Comparison of ENCODE assay signal across 20 cellular contexts in genomic region chr10:60147025-60147424, GRCh38.
A peak's percentile ranks its signal among the peaks of the same experiment; 100 is the strongest.
DNase-seq lines count a peak whose midpoint lies in the region; ATAC-seq and TF ChIP-seq lines count a peak whose summit lies in the region.
"Had no signal": no experiment of that assay in that cellular context is flagged by ENCODE, and none has a peak within 500 bp of the region (broad histone marks: within the 10 kb centered on the region; RNA-seq: fewer than 3 reads in every experiment).

No MANE protein-coding gene starts in this region.

- no peak overlapping the region for H3K4me2 ChIP-seq in neural progenitor cell

- no peaks in the 10 kb centered on the region for H3K79me2 ChIP-seq in neural progenitor cell (ENCODE audit: low read depth)

- H3K9ac ChIP-seq in neural progenitor cell: no peak overlapping the region

- H3K9me3 Mint-ChIP-seq in neural progenitor cell: peaks cover 2% of the 10 kb centered on the region
- peaks cover 2% of the 10 kb centered on the region for H3K9me3 Mint-ChIP-seq in activated T-cell treated with anti-CD3 and anti-CD28 coated beads, Interleukin-2, amount 50 U/mL, for 24 hours
- no peaks in the 10 kb centered on the region for H3K9me3 Mint-ChIP-seq in activated CD8-positive, alpha-beta memory T cell treated with anti-CD3 and anti-CD28 coated beads, Interleukin-2, amount 10 ng/mL, durations not matched to agents 7 days and 5 days (ENCODE audit: low read depth)
- H3K9me3 Mint-ChIP-seq: HFFc6 had no signal

- TF ChIP-seq CTCF in body of pancreas (IDR thresholded peaks at IDR 0.05): no peak
- no peak for TF ChIP-seq CTCF in neural progenitor cell (IDR thresholded peaks at IDR 0.05)
- no peak for TF ChIP-seq CTCF in transverse colon (IDR thresholded peaks at IDR 0.05)

- H3K4me3 Mint-ChIP-seq in neural progenitor cell: no peak overlapping the region
- H3K4me3 Mint-ChIP-seq in activated T-cell treated with anti-CD3 and anti-CD28 coated beads, Interleukin-2, amount 50 U/mL, for 24 hours: no peak overlapping the region
- H3K4me3 Mint-ChIP-seq in activated CD8-positive, alpha-beta memory T cell treated with anti-CD3 and anti-CD28 coated beads, Interleukin-2, amount 10 ng/mL, durations not matched to agents 7 days and 5 days: no peak overlapping the region
- H3K4me3 Mint-ChIP-seq: CD4-positive, alpha-beta memory T cell; HFFc6 had no signal

- 67 to 76% methylated on average over 4 of the region's 4 CpGs for WGBS in body of pancreas, 2 donors
- WGBS in transverse colon (ENCODE audit: low coverage in 1 of 2), 2 donors: 63% methylated on average over 4 of the region's 4 CpGs; no CpG with 5 or more reads in 1 of the 2 donors

- H3K9me3 ChIP-seq in body of pancreas: no peaks in the 10 kb centered on the region
- H3K9me3 ChIP-seq in neural progenitor cell (ENCODE audit: low read depth): no peaks in the 10 kb centered on the region
- H3K9me3 ChIP-seq in transverse colon: no peaks in the 10 kb centered on the region

- TF ChIP-seq POLR2A in body of pancreas (IDR thresholded peaks at IDR 0.05) (no peak), transverse colon (IDR thresholded peaks at IDR 0.05) (no peak)

- CTCF ChIA-PET in activated CD8-positive, alpha-beta memory T cell treated with anti-CD3 and anti-CD28 coated beads, Interleukin-2, amount 10 ng/mL, durations not matched to agents 7 days and 5 days (lab: Charles Lee): no interaction called here

- intact Hi-C loops in left ventricle myocardium superior (cut with micrococcal nuclease) (no loop called here), Right ventricle myocardium superior (cut with DNase I) (no loop called here), body of pancreas (cut with DNase I) (no loop called here), transverse colon (cut with DNase I; ENCODE audit: low total_unique reads) (no loop called here)

- peak overlapping the region; percentile 19 for H2AFZ ChIP-seq in neural progenitor cell (replicated peaks)

- H3K4me1 ChIP-seq in body of pancreas (peaks cover 33% of the 10 kb centered on the region), neural progenitor cell (no peaks in the 10 kb centered on the region), transverse colon (peaks cover 12 to 51% (median 25%) of the 10 kb centered on the region in 4 donors)

- in situ Hi-C loops in transverse colon (cut with MboI; ENCODE audit: low pct_ligation_motif_present in 1 of 4, low pct_unique_long_range_greater_than_20kb in 1 of 4, low sequenced_read_pairs in 3 of 4): no loop called here

- H4K20me1 ChIP-seq in neural progenitor cell (ENCODE audit: low read depth): no peaks in the 10 kb centered on the region

- H3K4me3 ChIP-seq in body of pancreas (no peak overlapping the region), neural progenitor cell (no peak overlapping the region), transverse colon (no peak overlapping the region)

- H3K27ac Mint-ChIP-seq in neural progenitor cell: peak overlapping the region; percentile 15
- H3K27ac Mint-ChIP-seq in activated T-cell treated with anti-CD3 and anti-CD28 coated beads, Interleukin-2, amount 50 U/mL, for 24 hours: no peak overlapping the region
- no peak overlapping the region for H3K27ac Mint-ChIP-seq in activated CD8-positive, alpha-beta memory T cell treated with anti-CD3 and anti-CD28 coated beads, Interleukin-2, amount 10 ng/mL, durations not matched to agents 7 days and 5 days
- H3K27ac Mint-ChIP-seq: HFFc6 had no signal

- H3K27me3 Mint-ChIP-seq in neural progenitor cell (ENCODE audit: insufficient read depth, low read depth): no peaks in the 10 kb centered on the region
- no peaks in the 10 kb centered on the region for H3K27me3 Mint-ChIP-seq in activated T-cell treated with anti-CD3 and anti-CD28 coated beads, Interleukin-2, amount 50 U/mL, for 24 hours
- no peaks in the 10 kb centered on the region for H3K27me3 Mint-ChIP-seq in activated CD8-positive, alpha-beta memory T cell treated with anti-CD3 and anti-CD28 coated beads, Interleukin-2, amount 10 ng/mL, durations not matched to agents 7 days and 5 days
- H3K27me3 Mint-ChIP-seq: CD4-positive, alpha-beta memory T cell had no signal

- no peak for TF ChIP-seq EP300 in transverse colon (IDR thresholded peaks at IDR 0.05; ENCODE audit: low read depth)

- H3K27me3 ChIP-seq in body of pancreas: no peaks in the 10 kb centered on the region
- H3K27me3 ChIP-seq in neural progenitor cell: no peaks in the 10 kb centered on the region
- H3K27me3 ChIP-seq in transverse colon: no peaks in the 10 kb centered on the region

- H3K36me3 ChIP-seq in body of pancreas (replicated peaks in 1 of 2; ENCODE audit: insufficient read depth in 1 of 2, low read depth in 2 of 2) (no peaks in the 10 kb centered on the region), neural progenitor cell (no peaks in the 10 kb centered on the region), transverse colon (no peaks in the 10 kb centered on the region)

- ATAC-seq in left ventricle myocardium superior (peak; percentile 32), Right ventricle myocardium superior (ENCODE audit: poor library complexity) (no peak), body of pancreas (no peak), HG03520 (IDR thresholded peaks at IDR 0.05; ENCODE audit: unreplicated experiment) (no peak)
- ATAC-seq in activated CD8-positive, alpha-beta memory T cell treated with anti-CD3 and anti-CD28 coated beads, Interleukin-2, amount 10 ng/mL, durations not matched to agents 7 days and 5 days: no peak
- ATAC-seq: PC-3 had no signal

- H3K36me3 Mint-ChIP-seq in neural progenitor cell: no peaks in the 10 kb centered on the region
- peaks cover 51% of the 10 kb centered on the region for H3K36me3 Mint-ChIP-seq in activated T-cell treated with anti-CD3 and anti-CD28 coated beads, Interleukin-2, amount 50 U/mL, for 24 hours (ENCODE audit: low read depth)
- H3K36me3 Mint-ChIP-seq in activated CD8-positive, alpha-beta memory T cell treated with anti-CD3 and anti-CD28 coated beads, Interleukin-2, amount 10 ng/mL, durations not matched to agents 7 days and 5 days: no peaks in the 10 kb centered on the region

- DNase-seq in left ventricle myocardium superior (no peak), Right ventricle myocardium superior (no peak), body of pancreas (no peak), neural progenitor cell (ENCODE audit: low spot score) (no peak), transverse colon (no peak)
- no peak for DNase-seq in activated T-cell treated with anti-CD3 and anti-CD28 coated beads, Interleukin-2, amount 50 U/mL, for 24 hours
- DNase-seq in activated CD8-positive, alpha-beta memory T cell treated with anti-CD3 and anti-CD28 coated beads, Interleukin-2, amount 10 ng/mL, durations not matched to agents 7 days and 5 days: no peak
- DNase-seq: CD4-positive, alpha-beta memory T cell; DMS79; HFFc6; IMR-90; Karpas-422; NCI-H1417 treated with DMSO at 0.1 percent for 48 hours; NCI-H187 treated with DMSO at 0.1 percent for 48 hours; NCI-H2227 treated with DMSO at 0.1 percent for 48 hours; NCI-H524 treated with DMSO at 0.1 percent for 48 hours; PC-3 had no signal

- peak overlapping the region in 3 of 4 donors; percentile 34 to 45 (median 42) for H3K27ac ChIP-seq in body of pancreas
- H3K27ac ChIP-seq in neural progenitor cell: no peak overlapping the region
- H3K27ac ChIP-seq in transverse colon: peak overlapping the region; percentile 67 to 81 (median 79)
- H3K27ac ChIP-seq: HL-60, RWPE1 had no signal

- peaks cover 2% of the 10 kb centered on the region for H3F3A ChIP-seq in neural progenitor cell (ENCODE audit: low read depth)

- H3K4me1 Mint-ChIP-seq in neural progenitor cell: no peaks in the 10 kb centered on the region
- H3K4me1 Mint-ChIP-seq in activated T-cell treated with anti-CD3 and anti-CD28 coated beads, Interleukin-2, amount 50 U/mL, for 24 hours (ENCODE audit: low read depth): no peaks in the 10 kb centered on the region
- H3K4me1 Mint-ChIP-seq in activated CD8-positive, alpha-beta memory T cell treated with anti-CD3 and anti-CD28 coated beads, Interleukin-2, amount 10 ng/mL, durations not matched to agents 7 days and 5 days: no peaks in the 10 kb centered on the region
